24 cellular contexts compared by ENCODE assay signal in the genomic region with DNA sequence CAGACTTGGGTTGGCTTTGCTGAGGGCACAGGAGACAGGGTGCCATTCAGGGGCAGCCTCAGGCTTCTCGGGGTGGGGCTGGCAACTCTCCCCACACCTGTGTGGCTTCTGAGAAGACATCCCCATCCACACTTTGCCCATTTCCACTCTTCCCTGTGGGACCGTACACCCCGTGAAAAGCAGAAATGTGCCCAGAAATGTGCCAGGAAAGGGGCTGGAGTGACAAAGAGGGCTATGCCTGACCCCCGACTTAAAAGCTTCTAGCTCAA.
"Had no signal": no experiment of that assay in that cellular context is flagged by ENCODE, and none has a peak within 500 bp of the region (broad histone marks: within the 10 kb centered on the region; RNA-seq: fewer than 3 reads in every experiment).

No MANE protein-coding gene starts in this region.

- H3K4me3 Mint-ChIP-seq: activated CD4-positive, alpha-beta memory T cell treated with anti-CD3 and anti-CD28 coated beads, Interleukin-2, amount 10 ng/mL, durations not matched to agents 7 days and 5 days; activated CD4-positive, alpha-beta T cell treated with anti-CD3 and anti-CD28 coated beads, Interleukin-2, amount 10 ng/mL, durations not matched to agents 7 days and 5 days; activated naive CD8-positive, alpha-beta T cell treated with anti-CD3 and anti-CD28 coated beads, Interleukin-2, amount 10 ng/mL, durations not matched to agents 7 days and 5 days; activated T-cell treated with anti-CD3 and anti-CD28 coated beads, Interleukin-2, amount 50 U/mL, for 4 hours; brain; memory B cell; naive thymus-derived CD8-positive, alpha-beta T cell; stimulated activated naive CD8-positive, alpha-beta T cell treated with anti-CD3 and anti-CD28 coated beads, Interleukin-15, Interleukin-2, amounts not matched to agents 100 ng/mL and 50 ng/mL, for 24 hours had no signal

- H3K27me3 ChIP-seq: ascending aorta, cardiac muscle cell, uterus had no signal

- ATAC-seq: activated T-cell treated with anti-CD3 and anti-CD28 coated beads, Interleukin-2, amount 50 U/mL, for 4 hours; left cardiac atrium; naive thymus-derived CD8-positive, alpha-beta T cell; right cardiac atrium had no signal

- H3K27ac Mint-ChIP-seq: activated CD4-positive, alpha-beta memory T cell treated with anti-CD3 and anti-CD28 coated beads, Interleukin-2, amount 10 ng/mL, durations not matched to agents 7 days and 5 days; activated T-helper 2 cell treated with anti-CD3 and anti-CD28 coated beads, Interferon-gamma antibody, Interleukin-2, Interleukin-4, amounts not matched to agents 10 μg/mL and 5 μg/mL and 100 μg/mL, durations not matched to agents 14 hours and 24 hours and 36 hours had no signal

- H3K4me3 ChIP-seq: ascending aorta, cardiac muscle cell, coronary artery, thoracic aorta, uterus had no signal

- H3K9me3 Mint-ChIP-seq: activated CD4-positive, alpha-beta memory T cell treated with anti-CD3 and anti-CD28 coated beads, Interleukin-2, amount 10 ng/mL, durations not matched to agents 7 days and 5 days; activated CD4-positive, alpha-beta T cell treated with anti-CD3 and anti-CD28 coated beads, Interleukin-2, amount 10 ng/mL, durations not matched to agents 7 days and 5 days; activated naive CD8-positive, alpha-beta T cell treated with anti-CD3 and anti-CD28 coated beads, Interleukin-2, amount 10 ng/mL, durations not matched to agents 7 days and 5 days; activated T-cell treated with anti-CD3 and anti-CD28 coated beads, Interleukin-2, amount 50 U/mL, for 4 hours; activated T-helper 2 cell treated with anti-CD3 and anti-CD28 coated beads, Interferon-gamma antibody, Interleukin-2, Interleukin-4, amounts not matched to agents 10 μg/mL and 5 μg/mL and 100 μg/mL, durations not matched to agents 14 hours and 24 hours and 36 hours; brain; memory B cell; stimulated activated naive CD8-positive, alpha-beta T cell treated with anti-CD3 and anti-CD28 coated beads, Interleukin-15, Interleukin-2, amounts not matched to agents 100 ng/mL and 50 ng/mL, for 24 hours had no signal

- H3K27ac ChIP-seq: ascending aorta, cardiac muscle cell, coronary artery, thoracic aorta, uterus had no signal

- H3K27me3 Mint-ChIP-seq: activated CD4-positive, alpha-beta memory T cell treated with anti-CD3 and anti-CD28 coated beads, Interleukin-2, amount 10 ng/mL, durations not matched to agents 7 days and 5 days; activated CD4-positive, alpha-beta T cell treated with anti-CD3 and anti-CD28 coated beads, Interleukin-2, amount 10 ng/mL, durations not matched to agents 7 days and 5 days; activated naive CD8-positive, alpha-beta T cell treated with anti-CD3 and anti-CD28 coated beads, Interleukin-2, amount 10 ng/mL, durations not matched to agents 7 days and 5 days; brain; memory B cell; naive thymus-derived CD8-positive, alpha-beta T cell; stimulated activated naive CD8-positive, alpha-beta T cell treated with anti-CD3 and anti-CD28 coated beads, Interleukin-15, Interleukin-2, amounts not matched to agents 100 ng/mL and 50 ng/mL, for 24 hours had no signal

- H3K4me1 ChIP-seq: ascending aorta, uterus had no signal

- DNase-seq: activated CD4-positive, alpha-beta memory T cell treated with anti-CD3 and anti-CD28 coated beads, Interleukin-2, amount 10 ng/mL, durations not matched to agents 7 days and 5 days; activated CD4-positive, alpha-beta T cell treated with anti-CD3 and anti-CD28 coated beads for 1 hour; activated CD4-positive, alpha-beta T cell treated with anti-CD3 and anti-CD28 coated beads, Interleukin-2, amount 10 ng/mL, durations not matched to agents 7 days and 5 days; activated CD8-positive, alpha-beta memory T cell treated with anti-CD3 and anti-CD28 coated beads, Interleukin-2, amount 50 U/mL, for 48 hours; activated naive CD8-positive, alpha-beta T cell treated with anti-CD3 and anti-CD28 coated beads, Interleukin-2, amount 10 ng/mL, durations not matched to agents 7 days and 5 days; activated T-cell treated with anti-CD3 and anti-CD28 coated beads, Interleukin-2, amount 50 U/mL, for 4 hours; cerebellar nuclear complex; head of caudate nucleus; hippocampal formation; left cardiac atrium; stimulated activated CD4-positive, alpha-beta T cell treated with anti-CD3 and anti-CD28 coated beads, Interleukin-4, amount 100 ng/mL, for 1 hour; T-helper 2 cell; trophoblast cell; uterus had no signal

- H3K9me3 ChIP-seq: ascending aorta, thoracic aorta, uterus had no signal

- H3K36me3 ChIP-seq: uterus had no signal
